ENCODE assay signal across 23 cellular contexts in the genomic region with DNA sequence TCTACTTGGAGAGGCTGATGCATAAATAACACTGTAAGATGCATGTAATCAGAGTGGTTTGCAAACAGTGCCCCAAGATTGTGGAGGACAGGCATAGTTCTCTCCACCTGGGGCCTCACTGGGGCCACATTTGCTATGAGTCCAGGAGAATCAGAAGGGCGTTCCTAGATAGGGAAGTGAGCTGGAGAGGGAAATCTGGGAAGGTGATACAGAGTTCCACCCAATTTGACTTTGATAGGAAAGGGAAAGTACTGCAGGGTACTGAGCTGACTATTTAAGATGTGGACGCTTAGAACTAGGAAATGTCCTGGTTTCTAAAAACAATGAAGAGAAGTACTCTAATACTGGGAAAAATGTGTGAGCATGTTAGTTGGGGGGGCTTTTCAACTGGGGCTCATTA. TPM values are rescaled to one million over a fixed set of nuclear protein-coding genes. Genes with fewer than 3 reads are reported as not detected.
"Had no signal": no experiment of that assay in that cellular context is flagged by ENCODE, and none has a peak within 500 bp of the region (broad histone marks: within the 10 kb centered on the region; RNA-seq: fewer than 3 reads in every experiment).

No MANE protein-coding gene starts in this region.

- H3K27ac ChIP-seq: dorsolateral prefrontal cortex, gastroesophageal sphincter, tibial nerve, uterus had no signal

- H3K27ac Mint-ChIP-seq: activated naive CD8-positive, alpha-beta T cell treated with anti-CD3 and anti-CD28 coated beads, Interleukin-2, amount 50 U/mL, for 24 hours; activated T-helper 1 cell treated with anti-CD3 and anti-CD28 coated beads, Interleukin-12 subunit alpha, Interleukin-12 subunit beta, Interleukin-2, Interleukin-4 antibody, amounts not matched to agents 30 ng/mL and 10 ng/mL and 1 ng/mL, durations not matched to agents 14 hours and 24 hours and 36 hours; natural killer cell; WTC11 had no signal

- DNase-seq: activated CD4-positive, alpha-beta T cell treated with anti-CD3 and anti-CD28 coated beads for 48 hours; activated naive CD4-positive, alpha-beta T cell treated with Interleukin-2 at 50 U/mL for 16 hours; activated naive CD8-positive, alpha-beta T cell treated with anti-CD3 and anti-CD28 coated beads, Interleukin-2, amount 50 U/mL, for 24 hours; dorsolateral prefrontal cortex; erythroblast; natural killer cell; posterior cingulate gyrus; stimulated activated CD4-positive, alpha-beta T cell treated with anti-CD3 and anti-CD28 coated beads, Interleukin-15, amount 100 ng/mL, for 24 hours; stimulated activated CD4-positive, alpha-beta T cell treated with anti-CD3 and anti-CD28 coated beads, Interleukin-4, amount 100 ng/mL, for 1 hour; stimulated activated naive CD4-positive, alpha-beta T cell; substantia nigra; uterus had no signal

- H3K4me1 ChIP-seq: uterus had no signal

- H3K4me3 Mint-ChIP-seq: activated naive CD8-positive, alpha-beta T cell treated with anti-CD3 and anti-CD28 coated beads, Interleukin-2, amount 50 U/mL, for 24 hours; activated T-helper 1 cell treated with anti-CD3 and anti-CD28 coated beads, Interleukin-12 subunit alpha, Interleukin-12 subunit beta, Interleukin-2, Interleukin-4 antibody, amounts not matched to agents 30 ng/mL and 10 ng/mL and 1 ng/mL, durations not matched to agents 14 hours and 24 hours and 36 hours; natural killer cell; WTC11 had no signal

- FAIRE-seq: bronchial epithelial cell, islet of Langerhans, TTC549 had no signal

- ATAC-seq: activated naive CD8-positive, alpha-beta T cell treated with anti-CD3 and anti-CD28 coated beads, Interleukin-2, amount 50 U/mL, for 24 hours; gastroesophageal sphincter; natural killer cell; WTC11 had no signal

- H3K4me3 ChIP-seq: ascending aorta, dorsolateral prefrontal cortex, gastroesophageal sphincter, tibial nerve, uterus had no signal

- H3K9me3 ChIP-seq: ascending aorta, gastroesophageal sphincter, tibial nerve, uterus had no signal

- H3K27me3 Mint-ChIP-seq: activated naive CD8-positive, alpha-beta T cell treated with anti-CD3 and anti-CD28 coated beads, Interleukin-2, amount 50 U/mL, for 24 hours had no signal

- H3K36me3 Mint-ChIP-seq: natural killer cell, WTC11 had no signal

- H3K36me3 ChIP-seq: ascending aorta, gastroesophageal sphincter, tibial nerve, uterus had no signal

- H3K27me3 ChIP-seq: ascending aorta, gastroesophageal sphincter, tibial nerve, uterus had no signal

- H3K9me3 Mint-ChIP-seq: activated naive CD8-positive, alpha-beta T cell treated with anti-CD3 and anti-CD28 coated beads, Interleukin-2, amount 50 U/mL, for 24 hours; activated T-helper 1 cell treated with anti-CD3 and anti-CD28 coated beads, Interleukin-12 subunit alpha, Interleukin-12 subunit beta, Interleukin-2, Interleukin-4 antibody, amounts not matched to agents 30 ng/mL and 10 ng/mL and 1 ng/mL, durations not matched to agents 14 hours and 24 hours and 36 hours; natural killer cell; WTC11 had no signal

RNA-seq across cellular contexts. Expression of gene FAM9C, which starts 33.9 kb away (rescaled TPM):
- total RNA-seq: ascending aorta; bronchial epithelial cell; gastroesophageal sphincter; lung microvascular endothelial cell; mucosa of gallbladder; natural killer cell; T-helper 2 cell treated with Interferon-gamma antibody and Interleukin-4, amounts not matched to agents 100 ng/mL and 5 ng/mL, for 36 hours; tibial nerve had no signal
